In the genomic region with DNA sequence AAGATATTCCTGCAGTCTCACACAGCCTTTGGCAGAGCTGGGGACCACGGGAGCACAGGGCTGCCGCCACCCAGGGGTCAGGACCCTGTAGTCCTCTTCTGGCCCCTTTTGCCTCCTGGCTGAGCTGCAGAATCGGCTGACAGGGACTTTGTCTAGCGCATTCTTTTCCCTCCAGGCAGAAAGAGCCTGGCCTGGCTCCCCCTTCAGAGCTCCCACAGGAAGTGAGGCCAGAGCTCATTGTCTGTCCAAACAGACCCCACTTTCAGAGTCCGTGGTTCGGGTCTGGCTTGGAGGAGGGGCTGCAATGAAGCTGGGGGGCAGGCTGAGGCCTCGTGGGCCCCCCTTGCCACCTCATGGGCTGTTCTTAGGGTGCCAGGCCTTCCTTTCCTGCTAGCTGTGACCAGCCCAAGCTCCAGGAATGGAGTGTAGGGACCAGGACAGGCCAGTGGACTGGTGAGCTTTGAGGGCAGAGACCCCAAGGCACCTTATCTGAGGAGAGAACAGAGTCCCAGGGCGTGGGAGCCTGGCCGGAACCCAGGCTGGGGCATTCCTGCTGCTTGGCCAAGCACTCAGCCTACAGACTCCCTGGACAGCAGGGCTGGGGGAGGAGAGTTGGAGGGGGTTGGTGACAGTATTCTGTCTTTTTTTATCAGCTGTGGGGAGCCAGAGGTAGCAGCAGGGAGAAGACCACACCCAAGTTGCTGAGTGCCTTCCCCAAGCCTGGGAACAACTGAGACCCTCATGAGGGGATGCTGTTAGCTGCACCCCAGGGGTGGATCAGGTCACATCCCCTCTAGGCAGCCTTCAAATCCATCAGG, we compare ENCODE assay signal across 11 cellular contexts. TPM values are rescaled to one million over a fixed set of nuclear protein-coding genes. Genes with fewer than 3 reads are reported as not detected.
DNase-seq lines count a peak whose midpoint lies in the region; ATAC-seq, FAIRE-seq and TF ChIP-seq lines count a peak whose summit lies in the region.
"Had no signal": no experiment of that assay in that cellular context is flagged by ENCODE, and none has a peak within 500 bp of the region (broad histone marks: within the 10 kb centered on the region; RNA-seq: fewer than 3 reads in every experiment).

No MANE protein-coding gene starts in this region.

- peak overlapping the region in 3 of 4 donors; percentile 41 to 62 (median 55) for H3K27ac ChIP-seq in pancreas

- POLR2A ChIA-PET in BJ (lab: Charles Lee) = interaction anchor here (0.6 to 1.3 kb wide), 2 partner anchors 23 to 33 kb away, joined by 3 to 4 read pairs; no protein-coding TSS in a partner anchor

- peaks cover 0 to 2% (median 0%) of the 10 kb centered on the region in 3 donors for H3K4me1 ChIP-seq in pancreas

- WGBS in pancreas, 2 donors = 48 to 56% methylated on average over 9 of the region's 9 CpGs

- H3K36me3 ChIP-seq in BJ (ENCODE audit: control insufficient read depth, insufficient read depth, low read length) = no peaks in the 10 kb centered on the region
- H3K36me3 ChIP-seq in pancreas = no peaks in the 10 kb centered on the region

- intact Hi-C loops in Right ventricle myocardium inferior (cut with DNase I) (no loop called here), pancreas (cut with DNase I) (loop anchor here in 1 of 3 donors (5.0 kb wide), 1 partner anchor 278 kb away; no protein-coding TSS in a partner anchor)

- no peak overlapping the region for H3K4me3 ChIP-seq in BJ (ENCODE audit: low read depth, low read length)
- no peak overlapping the region for H3K4me3 ChIP-seq in pancreas

- no peaks in the 10 kb centered on the region for H3K9me3 ChIP-seq in pancreas

- peak; percentile 10 for ATAC-seq in Right ventricle myocardium inferior
- ATAC-seq in pancreas = peak in 1 of 4 donors; percentile 10
- no peak for ATAC-seq in HG03097 (IDR thresholded peaks at IDR 0.05; ENCODE audit: low FRiP score, unreplicated experiment)

- no peak for FAIRE-seq in pancreas (lab: Jason Lieb, UNC)

- H3K27me3 ChIP-seq in BJ (ENCODE audit: control insufficient read depth, insufficient read depth, low read length) (no peaks in the 10 kb centered on the region), pancreas (no peaks in the 10 kb centered on the region)

- DNase-seq in BJ (ENCODE audit: low read depth) = no peak
- DNase-seq in RPMI7951 (ENCODE audit: low read depth) = peak; percentile 45
- DNase-seq in Right ventricle myocardium inferior (ENCODE audit: missing footprints) = peak; percentile 27
- DNase-seq in pancreas = no peak
- DNase-seq in NCI-H1930 (lab: John Stamatoyannopoulos, UW) = no peak
- no peak for DNase-seq in NCI-H2029 (lab: John Stamatoyannopoulos, UW)
- no peak for DNase-seq in HCEC 1CT
- DNase-seq: activated T-cell treated with anti-CD3 and anti-CD28 coated beads, Interleukin-2, amount 50 U/mL, for 1 hour; DMS53; NCI-H1105 had no signal

- 0 out of 2 replicates have a peak, but pooled peaks have one; percentile 7 for TF ChIP-seq CTCF in BJ (IDR thresholded peaks at IDR 0.05; ENCODE audit: insufficient read depth, low read depth, low read length)
- TF ChIP-seq CTCF in pancreas (IDR thresholded peaks at IDR 0.05) = no peak

- CTCF ChIA-PET in BJ (lab: Yijun Ruan, JAX) = interaction anchor here (0.6 to 3.4 kb wide), 9 partner anchors 9 to 828 kb away, joined by 3 to 16 read pairs (median 4); no protein-coding TSS in a partner anchor

RNA-seq across cellular contexts. Expression of a gene that starts 4.7 kb away (rescaled TPM):
- polyA plus RNA-seq in BJ (2011; rRNA removed) (0.82 and 0.98 TPM in 2 replicates), pancreas (1 to 10 TPM; 5.6 to 6.8 TPM)
- polyA minus RNA-seq in BJ (2011; rRNA and poly(A)+ RNA removed) = 3.2 and 3.7 TPM in 2 replicates
- 1.2 and 1.5 TPM in 2 replicates for total RNA-seq in RPMI7951 (2014; rRNA removed; shearing (Covaris generic))
- total RNA-seq in Right ventricle myocardium inferior (6.5 TPM), pancreas (1 to 10 TPM; 4.0 to 8.5 (median 4.7) TPM)

RNA-seq across cellular contexts. Expression of a gene that starts 28.9 kb away (rescaled TPM):
- polyA plus RNA-seq in BJ (2011; rRNA removed) = 17.9 and 25.9 TPM in 2 replicates
- 13.2 and 14.0 TPM in 2 replicates for polyA minus RNA-seq in BJ (2011; rRNA and poly(A)+ RNA removed)
- total RNA-seq in RPMI7951 (2014; rRNA removed; shearing (Covaris generic)) = 70.0 and 74.6 TPM in 2 replicates
- 1.2 TPM for total RNA-seq in Right ventricle myocardium inferior
- total RNA-seq in pancreas = 1 to 10 TPM in 2 of 6 donors, under 1 TPM in 4; 0.08 to 3.0 (median 0.78) TPM
- polyA plus RNA-seq in pancreas = 1 to 10 TPM; 2.2 to 5.4 TPM

RNA-seq across cellular contexts. Expression of a gene that starts 40.3 kb away (rescaled TPM):
- 411 and 428 TPM in 2 replicates for polyA plus RNA-seq in BJ (2011; rRNA removed)
- polyA minus RNA-seq in BJ (2011; rRNA and poly(A)+ RNA removed) = 167 and 215 TPM in 2 replicates
- 145 and 147 TPM in 2 replicates for total RNA-seq in RPMI7951 (2014; rRNA removed; shearing (Covaris generic))
- 97.6 TPM for total RNA-seq in Right ventricle myocardium inferior
- 100 to 1,000 TPM in 4 of 6 donors, 10 to 100 TPM in 2; 82.7 to 270 (median 115) TPM for total RNA-seq in pancreas
- polyA plus RNA-seq in pancreas = 100 to 1,000 TPM in 1 of 2 donors, 10 to 100 TPM in 1; 50.5 to 125 TPM

RNA-seq across cellular contexts. Expression of a gene that starts 52.8 kb away (rescaled TPM):
- polyA plus RNA-seq in BJ (2011; rRNA removed) = 0.06 TPM in 1 of 2 replicates, not detected in the other
- polyA minus RNA-seq in BJ (2011; rRNA and poly(A)+ RNA removed) = 0.14 and 0.26 TPM in 2 replicates
- total RNA-seq in RPMI7951 (2014; rRNA removed; shearing (Covaris generic)) = not detected in 2 replicates
- not detected for total RNA-seq in Right ventricle myocardium inferior
- under 1 TPM in 2 of 6 donors, not detected in 4; 0.26 to 0.28 TPM for total RNA-seq in pancreas
- 1 to 10 TPM in 1 of 2 donors, under 1 TPM in 1; 0.27 to 1.1 TPM for polyA plus RNA-seq in pancreas

Comparison
In these comparisons a context has a peak if more than half of its experiments do, and no peak if none do; other contexts are left out.
1. DNase-seq: peak in RPMI7951 (single experiment) and Right ventricle myocardium inferior (single experiment); none in BJ (single experiment), pancreas (0 of 6), NCI-H1930 (0 of 2), NCI-H2029 (single experiment) and HCEC 1CT (single experiment).
2. RNA of a gene that starts 28.9 kb away (total RNA-seq): 70.0 to 74.6 TPM in RPMI7951; 1.2 TPM in Right ventricle myocardium inferior (single experiment) and 0.08 to 3.0 TPM in pancreas; every median in the first group is over 10 times any median in the second.